8 cellular contexts compared by ENCODE assay signal in genomic region chr2:55051026-55051866, GRCh38. TPM values are rescaled to one million over a fixed set of nuclear protein-coding genes. Genes with fewer than 3 reads are reported as not detected.
DNase-seq lines count a peak whose midpoint lies in the region; ATAC-seq and TF ChIP-seq lines count a peak whose summit lies in the region.

No MANE protein-coding gene starts in this region.

- POLR2A ChIA-PET in naive thymus-derived CD8-positive, alpha-beta T cell (lab: Charles Lee) = interaction anchor here (0.5 to 2.9 kb wide), 22 partner anchors 9 to 567 kb away, joined by 3 to 22 read pairs (median 4); partner anchors contain the start of genes CFAP36, CLHC1 and RPS27A

- H3K27me3 ChIP-seq in uterus = no peaks in the 10 kb centered on the region

- no peaks in the 10 kb centered on the region for H3K27me3 Mint-ChIP-seq in naive thymus-derived CD8-positive, alpha-beta T cell

- TF ChIP-seq POLR2A in uterus (IDR thresholded peaks at IDR 0.05) = no peak

- H3K27ac Mint-ChIP-seq in naive thymus-derived CD8-positive, alpha-beta T cell = peak overlapping the region; percentile 96 to 100 (median 99)

- H3K9me3 ChIP-seq in uterus = no peaks in the 10 kb centered on the region

- peaks cover 0 to 3% (median 0%) of the 10 kb centered on the region in 3 donors for H3K36me3 Mint-ChIP-seq in naive thymus-derived CD8-positive, alpha-beta T cell

- H3K27ac ChIP-seq in 22Rv1 (peak overlapping the region; percentile 70), uterus (peak overlapping the region; percentile 98)

- no peaks in the 10 kb centered on the region for H3K9me3 Mint-ChIP-seq in naive thymus-derived CD8-positive, alpha-beta T cell

- peaks cover 0 to 9% of the 10 kb centered on the region in 2 donors for H3K4me1 ChIP-seq in uterus

- DNase-seq in G401 (ENCODE audit: low spot score) (peak; percentile 56), NCI-H510A treated with DMSO at 0.1 percent for 48 hours (lab: John Stamatoyannopoulos, UW) (peak; percentile 57), fibroblast of pulmonary artery (ENCODE audit: low read depth) (peak; percentile 98), uterus (peak; percentile 77 to 91)
- DNase-seq in activated T-cell treated with anti-CD3 and anti-CD28 coated beads, Interleukin-2, amount 50 U/mL, for 48 hours = peak; percentile 49 to 52
- peak in 3 of 10 donors; percentile 15 to 30 (median 29) for DNase-seq in naive thymus-derived CD8-positive, alpha-beta T cell

- intact Hi-C loops in uterus (cut with DNase I; ENCODE audit: low total_unique reads) = loop anchor here (5.0 kb wide), 1 partner anchor 111 kb away; no protein-coding TSS in a partner anchor

- H3K4me3 Mint-ChIP-seq in naive thymus-derived CD8-positive, alpha-beta T cell = peak overlapping the region; percentile 91 to 100 (median 100)

- in situ Hi-C loops in G401 (cut with HindIII; ENCODE audit: low sequenced_read_pairs) = no loop called here

- H3K4me1 Mint-ChIP-seq in naive thymus-derived CD8-positive, alpha-beta T cell = peaks cover 29 to 70% (median 62%) of the 10 kb centered on the region in 4 donors

- H3K4me3 ChIP-seq in fibroblast of pulmonary artery (replicated peaks; ENCODE audit: low read depth, low read length) = peak overlapping the region; percentile 96
- peak overlapping the region; percentile 62 to 75 for H3K4me3 ChIP-seq in uterus

- ATAC-seq in naive thymus-derived CD8-positive, alpha-beta T cell = no peak
- ATAC-seq in GM18511 (IDR thresholded peaks at IDR 0.05; ENCODE audit: unreplicated experiment) = no peak

- no peaks in the 10 kb centered on the region for H3K36me3 ChIP-seq in uterus

- TF ChIP-seq CTCF in 22Rv1 (IDR thresholded peaks at IDR 0.05) (no peak), fibroblast of pulmonary artery (IDR thresholded peaks at IDR 0.05; ENCODE audit: low read length, missing control alignments) (no peak), uterus (IDR thresholded peaks at IDR 0.05) (no peak)

RNA-seq across cellular contexts. Expression of gene RTN4, which starts 1.0 kb away (rescaled TPM):
- total RNA-seq in G401 (2014; rRNA removed; shearing (Covaris generic)) = 80.7 and 110 TPM in 2 replicates
- total RNA-seq in naive thymus-derived CD8-positive, alpha-beta T cell = 10 to 100 TPM; 68.3 to 69.3 TPM
- polyA plus RNA-seq in naive thymus-derived CD8-positive, alpha-beta T cell = 10 to 100 TPM; 68.0 to 77.1 (median 74.2) TPM
- 100 to 1,000 TPM; 119 to 205 (median 154) TPM for total RNA-seq in uterus
